In genomic region chr11:95788921-95789505, GRCh38 we compare ENCODE assay signal across 8 cellular contexts. TPM values are rescaled to one million over a fixed set of nuclear protein-coding genes. Genes with fewer than 3 reads are reported as not detected.
A peak's percentile ranks its signal among the peaks of the same experiment; 100 is the strongest.
DNase-seq lines count a peak whose midpoint lies in the region; ATAC-seq, FAIRE-seq and TF ChIP-seq lines count a peak whose summit lies in the region.

No MANE protein-coding gene starts in this region.

- peaks cover 14% of the 10 kb centered on the region for H3K4me1 ChIP-seq in SJSA1 (replicated peaks)

- peak; percentile 61 for DNase-seq in EH (ENCODE audit: low read depth)
- peak; percentile 25 to 39 for DNase-seq in SJSA1 (ENCODE audit: low read depth in 1 of 2, low spot score in 2 of 2)
- peak; percentile 5 for DNase-seq in bronchial epithelial cell (ENCODE audit: low read depth)
- peak; percentile 6 to 22 (median 11) for DNase-seq in stimulated activated CD4-positive, alpha-beta T cell treated with anti-CD3 and anti-CD28 coated beads, TNF-alpha, amount 100 ng/mL, for 48 hours (ENCODE audit: low read depth in 3 of 3)
- no peak for DNase-seq in kidney glomerular epithelial cell (lab: John Stamatoyannopoulos, UW)

- no peak for TF ChIP-seq CTCF in bronchial epithelial cell (IDR thresholded peaks at IDR 0.05; ENCODE audit: insufficient read depth, low read length, severe bottlenecking)

- ATAC-seq in HG02623 (IDR thresholded peaks at IDR 0.05; ENCODE audit: unreplicated experiment) (peak; percentile 1), GM18867 (IDR thresholded peaks at IDR 0.05; ENCODE audit: unreplicated experiment) (no peak)

- H3K9me3 ChIP-seq in SJSA1 (replicated peaks), result no peaks in the 10 kb centered on the region

- H3K4me3 ChIP-seq in SJSA1, result peak overlapping the region; percentile 74
- H3K4me3 ChIP-seq in bronchial epithelial cell (ENCODE audit: low read depth, low read length), result peak overlapping the region; percentile 61

- no peak for FAIRE-seq in bronchial epithelial cell (lab: Jason Lieb, UNC)

- no peaks in the 10 kb centered on the region for H3K27me3 ChIP-seq in SJSA1 (replicated peaks)
- H3K27me3 ChIP-seq in bronchial epithelial cell (ENCODE audit: control insufficient read depth, insufficient read depth, low read length), result no peaks in the 10 kb centered on the region
- no peaks in the 10 kb centered on the region for H3K27me3 ChIP-seq in layer of hippocampus (ENCODE audit: control insufficient read depth, insufficient read depth, low read length)

- peaks cover 22% of the 10 kb centered on the region for H3K36me3 ChIP-seq in SJSA1
- peaks cover 2% of the 10 kb centered on the region for H3K36me3 ChIP-seq in bronchial epithelial cell (ENCODE audit: control insufficient read depth, insufficient read depth, low read length)

- H3K27ac ChIP-seq in SJSA1, result peak overlapping the region; percentile 94
- peak overlapping the region; percentile 99 for H3K27ac ChIP-seq in layer of hippocampus (ENCODE audit: low read depth, low read length)

RNA-seq across cellular contexts. Expression of gene FAM76B, which starts 0.6 kb away (rescaled TPM):
- 5.8 and 13.4 TPM in 2 replicates for total RNA-seq in SJSA1 (2014; rRNA removed; shearing (Covaris generic))
- total RNA-seq in bronchial epithelial cell, result 15.2 and 22.9 TPM in 2 replicates

RNA-seq across cellular contexts. Expression of gene CEP57, which starts 1.3 kb away (rescaled TPM):
- total RNA-seq in SJSA1 (2014; rRNA removed; shearing (Covaris generic)), result 39.7 and 40.7 TPM in 2 replicates
- total RNA-seq in bronchial epithelial cell, result 52.7 and 53.8 TPM in 2 replicates
